In genomic region chr11:133953571-133953970, GRCh38 we compare ENCODE assay signal across 16 cellular contexts. TPM values are rescaled to one million over a fixed set of nuclear protein-coding genes. Genes with fewer than 3 reads are reported as not detected.
A peak's percentile ranks its signal among the peaks of the same experiment; 100 is the strongest.
DNase-seq lines count a peak whose midpoint lies in the region; ATAC-seq and TF ChIP-seq lines count a peak whose summit lies in the region.
"Had no signal": no experiment of that assay in that cellular context is flagged by ENCODE, and none has a peak within 500 bp of the region (broad histone marks: within the 10 kb centered on the region; RNA-seq: fewer than 3 reads in every experiment).

No MANE protein-coding gene starts in this region.

- no peak overlapping the region for H3K4me3 ChIP-seq in BLaER1
- no peak overlapping the region for H3K4me3 ChIP-seq in MM.1S (ENCODE audit: low read length)
- H3K4me3 ChIP-seq in tibial nerve, result no peak overlapping the region
- H3K4me3 ChIP-seq: body of pancreas, MG63 had no signal

- H3K9me3 Mint-ChIP-seq in brain (no peaks in the 10 kb centered on the region), nephron progenitor cell (no peaks in the 10 kb centered on the region)
- H3K9me3 Mint-ChIP-seq: natural killer cell had no signal

- DNase-seq in G401 (ENCODE audit: low spot score) (peak; percentile 16), nephron progenitor cell (no peak), MM.1S (no peak), tibial nerve (ENCODE audit: low spot score in 2 of 2) (no peak), mucosa of gallbladder (ENCODE audit: low spot score) (no peak)
- DNase-seq: activated CD4-positive, alpha-beta T cell treated with anti-CD3 and anti-CD28 coated beads for 1 hour; activated gamma-delta T cell; body of pancreas; MG63; natural killer cell; NCI-H82; stimulated activated CD4-positive, alpha-beta T cell treated with anti-CD3 and anti-CD28 coated beads, Interleukin-4, amount 100 ng/mL, for 24 hours had no signal

- H3K4me3 Mint-ChIP-seq in brain (peak overlapping the region; percentile 12 to 97 (median 92)), nephron progenitor cell (peak overlapping the region; percentile 83)

- peaks cover 86% of the 10 kb centered on the region for H3K4me1 Mint-ChIP-seq in brain
- H3K4me1 Mint-ChIP-seq in nephron progenitor cell, result peaks cover 81% of the 10 kb centered on the region

- ATAC-seq in GM18858 (IDR thresholded peaks at IDR 0.05; ENCODE audit: unreplicated experiment), result no peak
- ATAC-seq: body of pancreas, natural killer cell, sciatic nerve had no signal

- H3F3A ChIP-seq in MM.1S (ENCODE audit: insufficient read depth, low read length), result no peaks in the 10 kb centered on the region

- no peak for TF ChIP-seq POLR2A in tibial nerve (IDR thresholded peaks at IDR 0.05)

- H3K9me2 ChIP-seq in MM.1S (replicated peaks; ENCODE audit: insufficient read depth, low read length), result no peaks in the 10 kb centered on the region

- H3K4me2 ChIP-seq in BLaER1, result peak overlapping the region; percentile 94; the same call in 1 of the 2 replicates
- no peak overlapping the region for H3K4me2 ChIP-seq in MM.1S (ENCODE audit: low read depth, low read length)

- H4K20me1 ChIP-seq in BLaER1 (no peaks in the 10 kb centered on the region), MM.1S (ENCODE audit: insufficient read depth, low read length) (no peaks in the 10 kb centered on the region)

- H3K4me1 ChIP-seq in BLaER1 (peaks cover 56% of the 10 kb centered on the region), MM.1S (ENCODE audit: low read length) (no peaks in the 10 kb centered on the region), tibial nerve (peaks cover 0 to 68% (median 27%) of the 10 kb centered on the region in 4 donors)

- no peaks in the 10 kb centered on the region for H3K9me3 ChIP-seq in BLaER1
- no peaks in the 10 kb centered on the region for H3K9me3 ChIP-seq in MM.1S (replicated peaks; ENCODE audit: insufficient read depth, low read length)
- H3K9me3 ChIP-seq in tibial nerve, result no peaks in the 10 kb centered on the region
- H3K9me3 ChIP-seq: body of pancreas, MG63 had no signal

- in situ Hi-C loops in G401 (cut with HindIII; ENCODE audit: low sequenced_read_pairs), result no loop called here

- H3K79me2 ChIP-seq in MM.1S (ENCODE audit: low read length), result no peaks in the 10 kb centered on the region

- H3K36me3 Mint-ChIP-seq in brain (no peaks in the 10 kb centered on the region), nephron progenitor cell (ENCODE audit: low read depth) (no peaks in the 10 kb centered on the region)
- H3K36me3 Mint-ChIP-seq: natural killer cell had no signal

- TF ChIP-seq CTCF in brain (conservative IDR thresholded peaks at IDR 0.05) (no peak), nephron progenitor cell (IDR thresholded peaks at IDR 0.05) (no peak), MM.1S (IDR thresholded peaks at IDR 0.05; ENCODE audit: low read length) (no peak), tibial nerve (IDR thresholded peaks at IDR 0.05) (no peak)

- H3K27me3 Mint-ChIP-seq in brain (peaks cover 29% of the 10 kb centered on the region), nephron progenitor cell (ENCODE audit: low read depth, poor library complexity) (peaks cover 60% of the 10 kb centered on the region)

- H3K27me3 ChIP-seq in BLaER1, result no peaks in the 10 kb centered on the region
- no peaks in the 10 kb centered on the region for H3K27me3 ChIP-seq in MM.1S (replicated peaks; ENCODE audit: insufficient read depth, low read length)
- H3K27me3 ChIP-seq in tibial nerve, result peaks cover 3 to 85% of the 10 kb centered on the region in 2 donors
- H3K27me3 ChIP-seq: MG63 had no signal

- no peak overlapping the region for H2AFZ ChIP-seq in MM.1S (ENCODE audit: low read length)

- no peak overlapping the region for H3K9ac ChIP-seq in BLaER1
- no peak overlapping the region for H3K9ac ChIP-seq in MM.1S (ENCODE audit: low read length)

- TF ChIP-seq EP300 in tibial nerve (IDR thresholded peaks at IDR 0.05), result no peak

- H3K27ac Mint-ChIP-seq in brain (peak overlapping the region; percentile 11 to 97 (median 82)), nephron progenitor cell (peak overlapping the region; percentile 5)
- H3K27ac Mint-ChIP-seq: natural killer cell had no signal

- WGBS in tibial nerve, 2 donors, result 62 to 70% methylated on average over 6 of the region's 6 CpGs

- H3K27ac ChIP-seq in BLaER1, result no peak overlapping the region
- H3K27ac ChIP-seq in MM.1S (ENCODE audit: low read length), result no peak overlapping the region
- H3K27ac ChIP-seq in tibial nerve, result no peak overlapping the region
- H3K27ac ChIP-seq: body of pancreas had no signal

- no peaks in the 10 kb centered on the region for H3K36me3 ChIP-seq in BLaER1
- no peaks in the 10 kb centered on the region for H3K36me3 ChIP-seq in MM.1S (replicated peaks; ENCODE audit: insufficient read depth, low read length)
- no peaks in the 10 kb centered on the region for H3K36me3 ChIP-seq in tibial nerve
- H3K36me3 ChIP-seq: MG63 had no signal

RNA-seq across cellular contexts. Expression of gene IGSF9B, which starts 3.2 kb away (rescaled TPM):
- total RNA-seq in G401 (2014; rRNA removed; shearing (Covaris generic)), result 0.51 and 0.74 TPM in 2 replicates
- 16.4 TPM for polyA plus RNA-seq in brain (ENCODE audit: insufficient read depth, low read depth, low replicate concordance)
- total RNA-seq in tibial nerve, result 1 to 10 TPM; 2.1 to 5.1 (median 2.8) TPM
- total RNA-seq in mucosa of gallbladder, result 30.3 TPM
